In the genomic region with DNA sequence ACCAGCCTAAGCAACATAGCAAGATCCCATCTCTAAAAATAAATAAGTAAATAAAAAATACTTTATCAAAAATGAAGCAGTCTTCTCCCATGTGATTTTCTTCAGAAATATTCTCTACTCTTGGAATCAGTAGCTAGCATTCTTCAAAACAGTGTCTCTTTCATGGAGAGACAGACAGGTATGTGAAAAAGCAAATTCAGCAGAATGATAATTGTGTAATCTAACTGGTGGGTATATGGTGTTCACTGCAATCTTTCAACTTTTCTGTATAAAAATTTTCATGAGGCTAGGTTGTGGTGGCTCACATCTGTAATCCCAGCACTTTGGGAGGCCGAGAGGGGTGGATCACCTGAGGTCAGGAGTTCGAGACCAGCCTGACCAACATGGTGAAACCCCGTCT, we compare ENCODE assay signal across 8 cellular contexts. TPM values are rescaled to one million over a fixed set of nuclear protein-coding genes. Genes with fewer than 3 reads are reported as not detected.
"Had no signal": no experiment of that assay in that cellular context is flagged by ENCODE, and none has a peak within 500 bp of the region (broad histone marks: within the 10 kb centered on the region; RNA-seq: fewer than 3 reads in every experiment).

No MANE protein-coding gene starts in this region.

- H3K4me3 ChIP-seq: GM23248, HAP-1 had no signal

- ATAC-seq: HCT116 had no signal

- H3K9me3 ChIP-seq: HAP-1 had no signal

- H3K4me3 Mint-ChIP-seq: HFFc6 had no signal

- DNase-seq: GM23248, GOT3, H7, HFFc6, IMR-90 had no signal

- H3K27ac ChIP-seq: GM23248, HL-60 had no signal

- H3K9ac ChIP-seq: GM23248 had no signal

- H3K4me1 ChIP-seq: HAP-1 had no signal

- H3K9me3 Mint-ChIP-seq: HFFc6 had no signal

- H3K27ac Mint-ChIP-seq: HFFc6 had no signal

- H2AFZ ChIP-seq: GM23248 had no signal

RNA-seq across cellular contexts. Expression of a gene that starts 52.8 kb away (rescaled TPM):
- total RNA-seq: GM23248, H7, HFFc6, IMR-90 had no signal
- polyA plus RNA-seq: GM23248, IMR-90 had no signal
